In the genomic region with DNA sequence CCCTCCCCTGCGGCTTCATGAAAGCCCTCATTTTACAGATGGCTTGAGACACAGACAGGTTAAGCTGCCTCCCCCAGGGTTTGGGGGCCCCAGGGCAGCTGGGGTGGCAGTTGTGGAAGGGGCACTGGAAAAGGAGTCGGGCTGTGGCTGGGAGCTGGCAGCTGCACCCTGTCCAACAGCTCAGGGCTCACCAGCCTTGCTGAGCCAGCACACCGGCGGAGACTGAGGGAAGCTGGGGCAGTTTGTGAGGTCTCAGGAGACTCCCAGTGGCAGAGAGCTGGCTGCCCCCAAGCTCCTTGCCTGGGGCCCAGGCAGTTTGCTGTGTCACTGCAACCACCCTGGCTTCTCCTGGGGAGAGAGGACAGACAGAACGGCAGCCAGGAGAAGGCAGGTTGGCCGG, we compare ENCODE assay signal across 17 cellular contexts.
"Had no signal": no experiment of that assay in that cellular context is flagged by ENCODE, and none has a peak within 500 bp of the region (broad histone marks: within the 10 kb centered on the region; RNA-seq: fewer than 3 reads in every experiment).

No MANE protein-coding gene starts in this region.

- H3K9ac ChIP-seq: KMS-11 had no signal

- FAIRE-seq: HTR-8/SVneo, K562 had no signal

- H3K27ac ChIP-seq: HL-60, KMS-11, RWPE1 had no signal

- DNase-seq: NCI-H1048; NCI-H1105; NCI-H1417; NCI-H1436 treated with DMSO at 0.1 percent for 48 hours; NCI-H1694; NCI-H187 treated with DMSO at 0.1 percent for 48 hours; NCI-H2029 treated with DMSO at 0.1 percent for 48 hours; NCI-H226; NCI-H446; NCI-H748 treated with DMSO at 0.1 percent for 48 hours; NK-92 treated with Interleukin-12 subunit alpha and Interleukin-12 subunit beta, amount 100 ng/mL, for 24 hours; SHP77 had no signal

- H3K4me3 ChIP-seq: K562 had no signal
